ENCODE assay signal across 16 cellular contexts in the genomic region with DNA sequence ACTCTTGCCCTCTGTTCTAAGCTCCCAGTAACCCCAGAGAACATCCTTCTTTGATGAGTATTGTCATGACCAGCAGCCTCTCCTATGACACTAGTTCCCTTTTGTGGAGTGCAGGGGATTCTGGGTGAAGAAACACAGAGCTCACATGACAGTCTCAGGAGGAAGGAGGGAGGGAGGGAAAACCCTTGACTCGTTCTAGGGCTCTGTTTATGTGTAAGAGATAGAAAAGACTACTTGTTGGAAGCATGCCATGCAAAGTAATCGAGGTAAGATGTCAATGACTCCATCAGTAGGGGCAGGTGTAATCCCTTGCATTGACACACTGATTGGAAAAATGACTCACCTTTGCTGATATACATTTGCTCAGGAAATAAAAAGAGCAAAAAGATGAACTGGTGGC.
DNase-seq lines count a peak whose midpoint lies in the region; ATAC-seq and TF ChIP-seq lines count a peak whose summit lies in the region.
"Had no signal": no experiment of that assay in that cellular context is flagged by ENCODE, and none has a peak within 500 bp of the region (broad histone marks: within the 10 kb centered on the region; RNA-seq: fewer than 3 reads in every experiment).

No MANE protein-coding gene starts in this region.

- no peaks in the 10 kb centered on the region for H3K9me2 ChIP-seq in GM23338 (ENCODE audit: insufficient read depth)

- DNase-seq in ELR (ENCODE audit: low read depth) (peak; percentile 5), OCI-M1 (lab: John Stamatoyannopoulos, UW) (peak; percentile 70), lower lobe of right lung (no peak), GM23338 (ENCODE audit: low spot score) (no peak), SW480 (ENCODE audit: low spot score) (no peak)
- DNase-seq in stimulated activated CD4-positive, alpha-beta T cell treated with anti-CD3 and anti-CD28 coated beads, Interleukin-2, amount 100 ng/mL, for 48 hours, result no peak
- no peak for DNase-seq in CD8-positive, alpha-beta memory T cell
- DNase-seq: CD4-positive, alpha-beta T cell; left colon; NCI-H1417; NCI-H526 treated with DMSO at 0.1 percent for 48 hours; SHP77; thyroid gland had no signal

- no peak overlapping the region for H3K4me3 Mint-ChIP-seq in GM23338
- no peak overlapping the region for H3K4me3 Mint-ChIP-seq in CD8-positive, alpha-beta memory T cell
- H3K4me3 Mint-ChIP-seq: CD4-positive, alpha-beta T cell had no signal

- H4K20me1 ChIP-seq in GM23338 (replicated peaks; ENCODE audit: insufficient read depth), result no peaks in the 10 kb centered on the region

- H3K27me3 ChIP-seq in lower lobe of right lung (ENCODE audit: low read depth) (no peaks in the 10 kb centered on the region), GM23338 (ENCODE audit: insufficient read depth) (no peaks in the 10 kb centered on the region)
- H3K27me3 ChIP-seq in CD8-positive, alpha-beta memory T cell (ENCODE audit: insufficient read depth, low read length, poor library complexity, severe bottlenecking), result no peaks in the 10 kb centered on the region
- H3K27me3 ChIP-seq: body of pancreas, thyroid gland had no signal

- no peak overlapping the region for H2AFZ ChIP-seq in GM23338

- TF ChIP-seq CTCF in lower lobe of right lung (IDR thresholded peaks at IDR 0.05) (no peak), GM23338 (conservative IDR thresholded peaks at IDR 0.05; ENCODE audit: low read depth in 2 of 2) (no peak)

- no peak overlapping the region for H3K4me3 ChIP-seq in lower lobe of right lung
- no peak overlapping the region for H3K4me3 ChIP-seq in GM23338
- H3K4me3 ChIP-seq in CD8-positive, alpha-beta memory T cell (ENCODE audit: low read length), result no peak overlapping the region
- H3K4me3 ChIP-seq: body of pancreas, skin epidermis, thyroid gland had no signal

- no peak overlapping the region for H3K27ac ChIP-seq in lower lobe of right lung
- H3K27ac ChIP-seq in GM23338 (ENCODE audit: low read depth), result no peak overlapping the region
- no peak overlapping the region for H3K27ac ChIP-seq in CD8-positive, alpha-beta memory T cell (ENCODE audit: low read depth, low read length)
- H3K27ac ChIP-seq: body of pancreas, thyroid gland had no signal

- POLR2A ChIA-PET in CD8-positive, alpha-beta memory T cell (lab: Charles Lee), result interaction anchor here (0.7 kb wide), 1 partner anchor 36 kb away, joined by 3 read pairs; no protein-coding TSS in a partner anchor

- intact Hi-C loops in lower lobe of right lung (cut with DNase I), result no loop called here

- no peaks in the 10 kb centered on the region for H3K9me3 ChIP-seq in lower lobe of right lung
- H3K9me3 ChIP-seq in CD8-positive, alpha-beta memory T cell (ENCODE audit: low read length), result no peaks in the 10 kb centered on the region
- H3K9me3 ChIP-seq: body of pancreas, thyroid gland had no signal

- no peaks in the 10 kb centered on the region for H3K36me3 Mint-ChIP-seq in GM23338 (ENCODE audit: low read depth)
- no peaks in the 10 kb centered on the region for H3K36me3 Mint-ChIP-seq in CD8-positive, alpha-beta memory T cell

- H3K4me1 ChIP-seq in lower lobe of right lung (no peaks in the 10 kb centered on the region), GM23338 (ENCODE audit: insufficient read depth) (peaks cover 4% of the 10 kb centered on the region; the same call in 1 of the 2 replicates)
- no peaks in the 10 kb centered on the region for H3K4me1 ChIP-seq in CD8-positive, alpha-beta memory T cell (ENCODE audit: insufficient read depth, low read length)
- H3K4me1 ChIP-seq: body of pancreas, thyroid gland had no signal

- CTCF ChIA-PET in CD8-positive, alpha-beta memory T cell (lab: Charles Lee), result no interaction called here

- no peaks in the 10 kb centered on the region for H3K36me3 ChIP-seq in lower lobe of right lung
- no peaks in the 10 kb centered on the region for H3K36me3 ChIP-seq in GM23338 (ENCODE audit: insufficient read depth)
- H3K36me3 ChIP-seq in CD8-positive, alpha-beta memory T cell (ENCODE audit: insufficient read depth, low read length), result no peaks in the 10 kb centered on the region
- H3K36me3 ChIP-seq: thyroid gland had no signal

- H3K4me1 Mint-ChIP-seq in GM23338, result peaks cover 21% of the 10 kb centered on the region
- no peaks in the 10 kb centered on the region for H3K4me1 Mint-ChIP-seq in CD8-positive, alpha-beta memory T cell

- H3K27ac Mint-ChIP-seq in GM23338, result no peak overlapping the region
- H3K27ac Mint-ChIP-seq in CD8-positive, alpha-beta memory T cell, result no peak overlapping the region
- H3K27ac Mint-ChIP-seq: CD4-positive, alpha-beta T cell had no signal

- H3K9me3 Mint-ChIP-seq in GM23338, result no peaks in the 10 kb centered on the region
- H3K9me3 Mint-ChIP-seq in CD8-positive, alpha-beta memory T cell, result no peaks in the 10 kb centered on the region
- H3K9me3 Mint-ChIP-seq: CD4-positive, alpha-beta T cell had no signal

- ATAC-seq in GM21723 (IDR thresholded peaks at IDR 0.05; ENCODE audit: unreplicated experiment) (peak; percentile 54), lower lobe of right lung (peak; percentile 37 to 68), GM23338 (no peak)
- ATAC-seq: left colon had no signal

- no peak overlapping the region for H3K4me2 ChIP-seq in GM23338

- H3K79me2 ChIP-seq in GM23338 (replicated peaks; ENCODE audit: insufficient read depth), result no peaks in the 10 kb centered on the region

- H3K27me3 Mint-ChIP-seq in GM23338 (ENCODE audit: insufficient read depth, low read depth, poor library complexity), result peaks cover 1% of the 10 kb centered on the region
- H3K27me3 Mint-ChIP-seq in CD8-positive, alpha-beta memory T cell, result peaks cover 0 to 11% of the 10 kb centered on the region in 2 donors

- no peaks in the 10 kb centered on the region for H3F3A ChIP-seq in GM23338 (replicated peaks; ENCODE audit: low read depth)

TF ChIP-seq in GM23338, 12 proteins besides CTCF, POLR2A, EP300 and RAD21 (continues in another document):
- TF ChIP-seq EZH2phosphoT487 (IDR thresholded peaks at IDR 0.05; ENCODE audit: unreplicated experiment), result no peak
- no peak for TF ChIP-seq POLR2AphosphoS5 (IDR thresholded peaks at IDR 0.05; ENCODE audit: low read depth)
- no peak for TF ChIP-seq CREB1 (CRISPR knock-in tag; IDR thresholded peaks at IDR 0.05; ENCODE audit: low read depth)
- no peak for TF ChIP-seq ZNF114 (CRISPR knock-in tag; IDR thresholded peaks at IDR 0.05)
- no peak for TF ChIP-seq JUNB (IDR thresholded peaks at IDR 0.05; ENCODE audit: unreplicated experiment)
- TF ChIP-seq ZNF331 (CRISPR knock-in tag; IDR thresholded peaks at IDR 0.05; ENCODE audit: low read depth), result no peak
- no peak for TF ChIP-seq STAT1 (IDR thresholded peaks at IDR 0.05; ENCODE audit: unreplicated experiment)
- TF ChIP-seq, protein P1, sequence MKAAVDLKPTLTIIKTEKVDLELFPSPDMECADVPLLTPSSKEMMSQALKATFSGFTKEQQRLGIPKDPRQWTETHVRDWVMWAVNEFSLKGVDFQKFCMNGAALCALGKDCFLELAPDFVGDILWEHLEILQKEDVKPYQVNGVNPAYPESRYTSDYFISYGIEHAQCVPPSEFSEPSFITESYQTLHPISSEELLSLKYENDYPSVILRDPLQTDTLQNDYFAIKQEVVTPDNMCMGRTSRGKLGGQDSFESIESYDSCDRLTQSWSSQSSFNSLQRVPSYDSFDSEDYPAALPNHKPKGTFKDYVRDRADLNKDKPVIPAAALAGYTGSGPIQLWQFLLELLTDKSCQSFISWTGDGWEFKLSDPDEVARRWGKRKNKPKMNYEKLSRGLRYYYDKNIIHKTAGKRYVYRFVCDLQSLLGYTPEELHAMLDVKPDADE (IDR thresholded peaks at IDR 0.05), result no peak
- TF ChIP-seq REST (IDR thresholded peaks at IDR 0.05; ENCODE audit: unreplicated experiment), result no peak
- TF ChIP-seq NANOG (IDR thresholded peaks at IDR 0.05; ENCODE audit: borderline replicate concordance), result no peak

Comparison
In these comparisons a context has a peak if more than half of its experiments do, and no peak if none do; other contexts are left out.
1. DNase-seq: peak in ELR (single experiment) and OCI-M1 (single experiment); none in lower lobe of right lung (single experiment), GM23338 (single experiment), SW480 (single experiment), stimulated activated CD4-positive, alpha-beta T cell treated with anti-CD3 and anti-CD28 coated beads, Interleukin-2, amount 100 ng/mL, for 48 hours (0 of 2) and CD8-positive, alpha-beta memory T cell (0 of 5).